Comparison of ENCODE assay signal across 12 cellular contexts in the genomic region with DNA sequence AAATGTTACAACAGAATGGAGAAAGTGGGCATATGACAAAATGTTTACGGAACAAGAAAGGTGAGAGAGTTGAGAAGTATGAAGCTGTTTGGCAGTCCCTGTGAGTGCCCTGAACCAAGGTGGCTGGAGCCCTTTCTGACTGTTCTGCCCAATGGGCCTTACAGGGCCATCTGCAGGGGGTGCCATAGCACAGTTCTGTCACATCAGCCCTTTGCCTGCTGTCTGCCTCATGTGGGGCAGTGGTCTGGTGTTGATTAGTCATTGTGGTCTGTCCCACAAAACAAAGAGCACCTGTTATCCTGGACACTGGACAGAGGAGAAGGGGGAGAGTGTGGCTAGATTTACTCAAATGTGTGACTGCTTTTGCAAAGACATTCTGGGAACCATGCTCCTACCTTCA. TPM values are rescaled to one million over a fixed set of nuclear protein-coding genes. Genes with fewer than 3 reads are reported as not detected.
DNase-seq lines count a peak whose midpoint lies in the region; ATAC-seq and TF ChIP-seq lines count a peak whose summit lies in the region.
"Had no signal": no experiment of that assay in that cellular context is flagged by ENCODE, and none has a peak within 500 bp of the region (broad histone marks: within the 10 kb centered on the region; RNA-seq: fewer than 3 reads in every experiment).

No MANE protein-coding gene starts in this region.

- DNase-seq in astrocyte of the spinal cord (ENCODE audit: low read depth, low spot score) (peak; percentile 30), SHP77 treated with DMSO at 0.1 percent for 48 hours (lab: John Stamatoyannopoulos, UW) (no peak), HAP-1 (ENCODE audit: low spot score in 2 of 2) (no peak), left lobe of liver (ENCODE audit: low spot score) (no peak)
- DNase-seq in activated CD4-positive, alpha-beta T cell treated with anti-CD3 and anti-CD28 coated beads, Interleukin-2, amount 50 U/mL, for 4 hours = no peak
- DNase-seq: NCI-H446; stimulated activated CD4-positive, alpha-beta T cell treated with anti-CD3 and anti-CD28 coated beads, Interleukin-12 subunit alpha, Interleukin-12 subunit beta, amount 100 ng/mL, for 4 hours; testis had no signal

- peak; percentile 10 for TF ChIP-seq CTCF in astrocyte of the spinal cord (IDR thresholded peaks at IDR 0.05; ENCODE audit: low read depth, low read length)

- in situ Hi-C loops in astrocyte of the spinal cord (cut with HindIII; ENCODE audit: low sequenced_read_pairs) = no loop called here
- in situ Hi-C loops in HAP-1 (cut with MboI; ENCODE audit: low sequenced_read_pairs) = no loop called here

- H3K9me3 ChIP-seq in HAP-1 = no peaks in the 10 kb centered on the region
- H3K9me3 ChIP-seq: esophagus muscularis mucosa, testis had no signal

- H3K27me3 ChIP-seq in HAP-1 (ENCODE audit: low read depth) = no peaks in the 10 kb centered on the region; the same call in 1 of the 2 replicates
- H3K27me3 ChIP-seq: esophagus muscularis mucosa, testis had no signal

- no peaks in the 10 kb centered on the region for H3K36me3 ChIP-seq in HAP-1 (replicated peaks)
- H3K36me3 ChIP-seq: esophagus muscularis mucosa had no signal

- no peaks in the 10 kb centered on the region for H3K4me1 ChIP-seq in HAP-1
- H3K4me1 ChIP-seq: testis had no signal

- peak; percentile 18 for ATAC-seq in GM18508 (IDR thresholded peaks at IDR 0.05; ENCODE audit: insufficient read depth, unreplicated experiment)
- ATAC-seq in GM21526 (IDR thresholded peaks at IDR 0.05; ENCODE audit: low FRiP score, unreplicated experiment) = peak; percentile 47
- peak; percentile 44 for ATAC-seq in HG03159 (IDR thresholded peaks at IDR 0.05; ENCODE audit: unreplicated experiment)
- ATAC-seq in left lobe of liver = no peak

- H3K4me3 ChIP-seq in astrocyte of the spinal cord (ENCODE audit: low read depth, low read length) (no peak overlapping the region), HAP-1 (no peak overlapping the region)
- H3K4me3 ChIP-seq: esophagus muscularis mucosa, testis had no signal

RNA-seq across cellular contexts. Expression of gene OSBPL3, which starts 51.5 kb away (rescaled TPM):
- 0.58 TPM for total RNA-seq in left lobe of liver
